8 cellular contexts compared by ENCODE assay signal in genomic region chr19:46714523-46715106, GRCh38. TPM values are rescaled to one million over a fixed set of nuclear protein-coding genes. Genes with fewer than 3 reads are reported as not detected.
A peak's percentile ranks its signal among the peaks of the same experiment; 100 is the strongest.
DNase-seq lines count a peak whose midpoint lies in the region; ATAC-seq and TF ChIP-seq lines count a peak whose summit lies in the region.

No MANE protein-coding gene starts in this region.

- H3K4me2 ChIP-seq in Karpas-422 (ENCODE audit: low read depth, low read length, poor library complexity, severe bottlenecking), result peak overlapping the region; percentile 99
- H3K4me2 ChIP-seq in hepatocyte, result peak overlapping the region; percentile 90

- H3K36me3 Mint-ChIP-seq in Calu3 (ENCODE audit: insufficient read depth, unreplicated experiment), result peaks cover 90% of the 10 kb centered on the region

- H3K9me2 ChIP-seq in Karpas-422 (replicated peaks; ENCODE audit: insufficient read depth, low read length) (no peaks in the 10 kb centered on the region), hepatocyte (replicated peaks; ENCODE audit: insufficient read depth) (no peaks in the 10 kb centered on the region)

- no peaks in the 10 kb centered on the region for H3K36me3 ChIP-seq in Karpas-422 (ENCODE audit: insufficient read depth, low read length)
- H3K36me3 ChIP-seq in hepatocyte (replicated peaks; ENCODE audit: insufficient read depth, low read depth), result no peaks in the 10 kb centered on the region

- intact Hi-C loops in Calu3 (cut with micrococcal nuclease; ENCODE audit: unreplicated experiment), result no loop called here

- TF ChIP-seq CTCF in Calu3 (IDR thresholded peaks at IDR 0.05; ENCODE audit: unreplicated experiment) (no peak), hepatocyte (IDR thresholded peaks at IDR 0.05; ENCODE audit: poor library complexity) (no peak)

- H2AFZ ChIP-seq in Karpas-422 (ENCODE audit: low read length), result no peak overlapping the region
- H2AFZ ChIP-seq in hepatocyte, result no peak overlapping the region

- WGBS in hepatocyte (ENCODE audit: low lambda C conversion rate, missing lambda C conversion rate), result 16% methylated on average over 8 of the region's 8 CpGs

- DNase-seq in Calu3 (no peak), Karpas-422 (peak; percentile 88), hepatocyte (ENCODE audit: low spot score) (no peak), NCI-H1048 (lab: John Stamatoyannopoulos, UW) (no peak)
- DNase-seq in activated naive CD4-positive, alpha-beta T cell treated with Interleukin-2 at 50 U/mL for 16 hours, result peak; percentile 66
- DNase-seq in stimulated activated CD4-positive, alpha-beta T cell treated with anti-CD3 and anti-CD28 coated beads, Interleukin-4, amount 100 ng/mL, for 24 hours, result peak; percentile 58

- H3K27ac ChIP-seq in Karpas-422 (ENCODE audit: low read length) (peak overlapping the region; percentile 84), hepatocyte (peak overlapping the region; percentile 91)

- H3K9me3 ChIP-seq in Karpas-422 (ENCODE audit: low read length) (no peaks in the 10 kb centered on the region), hepatocyte (ENCODE audit: low read depth) (no peaks in the 10 kb centered on the region)

- H3K4me3 Mint-ChIP-seq in Calu3 (ENCODE audit: low read depth, unreplicated experiment), result peak overlapping the region; percentile 94

- no peak for ATAC-seq in GM21528 (IDR thresholded peaks at IDR 0.05; ENCODE audit: low FRiP score, unreplicated experiment)
- no peak for ATAC-seq in GM19324 (IDR thresholded peaks at IDR 0.05; ENCODE audit: low FRiP score, unreplicated experiment)

- H3K4me1 Mint-ChIP-seq in Calu3 (ENCODE audit: low read depth, unreplicated experiment), result peaks cover 26% of the 10 kb centered on the region

- CTCF ChIA-PET in Calu3 (lab: Charles Lee), result interaction anchor here (0.6 to 1.3 kb wide), 10 partner anchors 9 to 593 kb away, joined by 3 to 7 read pairs (median 4); no protein-coding TSS in a partner anchor

- no peaks in the 10 kb centered on the region for H3K27me3 Mint-ChIP-seq in Calu3 (ENCODE audit: unreplicated experiment)

- no peaks in the 10 kb centered on the region for H3K27me3 ChIP-seq in Karpas-422 (ENCODE audit: low read length)
- H3K27me3 ChIP-seq in hepatocyte, result no peaks in the 10 kb centered on the region

- peak overlapping the region; percentile 75 for H3K4me3 ChIP-seq in Karpas-422 (ENCODE audit: low read length)
- peak overlapping the region; percentile 94 for H3K4me3 ChIP-seq in hepatocyte

- no peaks in the 10 kb centered on the region for H3K9me3 Mint-ChIP-seq in Calu3 (ENCODE audit: low read depth, unreplicated experiment)

- H3K9ac ChIP-seq in Karpas-422 (ENCODE audit: low read length), result peak overlapping the region; percentile 94

- peak overlapping the region; percentile 96 for H3K27ac Mint-ChIP-seq in Calu3 (ENCODE audit: unreplicated experiment)

- H3K4me1 ChIP-seq in Karpas-422 (ENCODE audit: low read length) (peaks cover 47% of the 10 kb centered on the region), hepatocyte (ENCODE audit: insufficient read depth) (peaks cover 11% of the 10 kb centered on the region)

- H3K79me2 ChIP-seq in Karpas-422 (ENCODE audit: low read length), result peaks cover 33% of the 10 kb centered on the region
- peaks cover 40% of the 10 kb centered on the region for H3K79me2 ChIP-seq in hepatocyte

- TSS peak; percentile 88 for BruUV-seq in Calu3 (replicated peaks; lab: Mats Ljungman, UMichigan)

- H4K20me1 ChIP-seq in Karpas-422 (ENCODE audit: insufficient read depth, low read depth, low read length) (no peaks in the 10 kb centered on the region), hepatocyte (ENCODE audit: insufficient read depth, poor library complexity, severe bottlenecking) (no peaks in the 10 kb centered on the region)

RNA-seq across cellular contexts. Expression of gene PRKD2, which starts 2.3 kb away (rescaled TPM):
- total RNA-seq in Calu3 (2022) (98.3 and 110 TPM in 2 replicates), hepatocyte (15.6 and 29.5 TPM in 2 replicates)
- 20.0 and 34.6 TPM in 2 replicates for total RNA-seq in Karpas-422 (2014; rRNA removed; shearing (Covaris generic); ENCODE audit: low replicate concordance)
- polyA plus RNA-seq in hepatocyte, result 37.9 and 48.5 TPM in 2 replicates

RNA-seq across cellular contexts. Expression of gene FKRP, which starts 31.2 kb away (rescaled TPM):
- total RNA-seq in Calu3 (2022), result 33.7 and 35.0 TPM in 2 replicates
- total RNA-seq in Karpas-422 (2014; rRNA removed; shearing (Covaris generic); ENCODE audit: low replicate concordance), result 14.6 and 18.4 TPM in 2 replicates
- 17.0 and 18.7 TPM in 2 replicates for total RNA-seq in hepatocyte
- polyA plus RNA-seq in hepatocyte, result 21.2 and 23.6 TPM in 2 replicates

RNA-seq across cellular contexts. Expression of gene STRN4, which starts 31.6 kb away (rescaled TPM):
- 149 and 151 TPM in 2 replicates for total RNA-seq in Calu3 (2022)
- total RNA-seq in Karpas-422 (2014; rRNA removed; shearing (Covaris generic); ENCODE audit: low replicate concordance), result 37.5 and 55.2 TPM in 2 replicates
- total RNA-seq in hepatocyte, result 57.6 and 64.1 TPM in 2 replicates
- polyA plus RNA-seq in hepatocyte, result 58.0 and 63.7 TPM in 2 replicates

RNA-seq across cellular contexts. Expression of gene DACT3, which starts 53.6 kb away (rescaled TPM):
- total RNA-seq in Calu3 (2022) (not detected in 2 replicates), hepatocyte (12.7 and 18.4 TPM in 2 replicates)
- 0.14 and 0.19 TPM in 2 replicates for total RNA-seq in Karpas-422 (2014; rRNA removed; shearing (Covaris generic); ENCODE audit: low replicate concordance)
- 17.4 and 18.4 TPM in 2 replicates for polyA plus RNA-seq in hepatocyte

Comparison
In these comparisons a context has a peak if more than half of its experiments do, and no peak if none do; other contexts are left out.
1. DNase-seq: peak in Karpas-422 (single experiment), activated naive CD4-positive, alpha-beta T cell treated with Interleukin-2 at 50 U/mL for 16 hours (single experiment) and stimulated activated CD4-positive, alpha-beta T cell treated with anti-CD3 and anti-CD28 coated beads, Interleukin-4, amount 100 ng/mL, for 24 hours (single experiment); none in Calu3 (single experiment), hepatocyte (single experiment) and NCI-H1048 (single experiment).